18 cellular contexts compared by ENCODE assay signal in the genomic region with DNA sequence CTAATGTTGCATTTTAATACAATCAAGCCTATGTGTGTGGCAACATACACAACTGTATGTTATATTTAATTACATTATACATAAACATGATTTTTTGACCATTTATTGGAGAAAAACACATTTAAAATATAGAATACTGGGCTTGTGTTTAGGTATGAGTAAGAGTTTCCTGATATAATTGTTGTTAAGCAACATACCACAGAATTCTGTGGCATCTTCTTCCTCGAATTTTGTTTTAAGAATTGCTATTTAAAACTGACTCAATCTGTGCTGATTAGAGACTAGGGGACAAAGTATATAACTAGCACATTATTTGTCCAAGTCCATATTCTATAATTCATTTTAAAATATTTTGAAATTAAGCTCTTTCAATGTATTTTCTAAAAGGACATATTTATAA.
A peak's percentile ranks its signal among the peaks of the same experiment; 100 is the strongest.
DNase-seq lines count a peak whose midpoint lies in the region; ATAC-seq and TF ChIP-seq lines count a peak whose summit lies in the region.
"Had no signal": no experiment of that assay in that cellular context is flagged by ENCODE, and none has a peak within 500 bp of the region (broad histone marks: within the 10 kb centered on the region; RNA-seq: fewer than 3 reads in every experiment).

No MANE protein-coding gene starts in this region.

- H3K27me3 Mint-ChIP-seq in HFFc6 (ENCODE audit: insufficient read depth): no peaks in the 10 kb centered on the region; the same call in 1 of the 2 replicates
- H3K27me3 Mint-ChIP-seq in activated CD4-positive, alpha-beta T cell treated with anti-CD3 and anti-CD28 coated beads for 36 hours: peaks cover 3% of the 10 kb centered on the region
- H3K27me3 Mint-ChIP-seq in Calu3 (ENCODE audit: unreplicated experiment): no peaks in the 10 kb centered on the region
- H3K27me3 Mint-ChIP-seq: IgD-negative memory B cell had no signal

- H3K4me3 Mint-ChIP-seq in HFFc6 (no peak overlapping the region), Calu3 (ENCODE audit: low read depth, unreplicated experiment) (no peak overlapping the region)
- H3K4me3 Mint-ChIP-seq in activated CD4-positive, alpha-beta T cell treated with anti-CD3 and anti-CD28 coated beads for 36 hours: no peak overlapping the region
- H3K4me3 Mint-ChIP-seq: IgD-negative memory B cell had no signal

- POLR2A ChIA-PET in activated CD4-positive, alpha-beta T cell treated with anti-CD3 and anti-CD28 coated beads for 36 hours (lab: Charles Lee): no interaction called here

- no peaks in the 10 kb centered on the region for H3K36me3 ChIP-seq in ACC112 (ENCODE audit: insufficient read depth, low read length)
- no peaks in the 10 kb centered on the region for H3K36me3 ChIP-seq in effector memory CD4-positive, alpha-beta T cell (ENCODE audit: control insufficient read depth, insufficient read depth, low read length)
- H3K36me3 ChIP-seq: HAP-1 had no signal

- no peak overlapping the region for H3K4me3 ChIP-seq in ACC112 (ENCODE audit: low read depth, low read length)
- H3K4me3 ChIP-seq in effector memory CD4-positive, alpha-beta T cell (ENCODE audit: insufficient read depth, low read depth, low read length, poor library complexity, severe bottlenecking): no peak overlapping the region
- H3K4me3 ChIP-seq: GM12878, HAP-1 had no signal

- no TSS peak for BruUV-seq in Calu3 (replicated peaks; lab: Mats Ljungman, UMichigan)

- H3K9me3 Mint-ChIP-seq in HFFc6: peaks cover 11% of the 10 kb centered on the region
- H3K9me3 Mint-ChIP-seq in activated CD4-positive, alpha-beta T cell treated with anti-CD3 and anti-CD28 coated beads for 36 hours (ENCODE audit: low read depth): no peaks in the 10 kb centered on the region
- peaks cover 3% of the 10 kb centered on the region for H3K9me3 Mint-ChIP-seq in Calu3 (ENCODE audit: low read depth, unreplicated experiment)

- DNase-seq in HFFc6 (peak; percentile 50), amniotic epithelial cell (ENCODE audit: low read depth) (peak; percentile 47), fibroblast of peridontal ligament (ENCODE audit: extremely low read depth) (peak; percentile 76), kidney tubule cell (ENCODE audit: low spot score) (no peak), Calu3 (no peak)
- DNase-seq in activated CD4-positive, alpha-beta T cell treated with anti-CD3 and anti-CD28 coated beads for 36 hours: no peak
- no peak for DNase-seq in effector memory CD4-positive, alpha-beta T cell
- DNase-seq: 8988T, DMS153, NCI-H1048, NCI-H2107, NCI-H226, NCI-H526 treated with DMSO at 0.1 percent for 48 hours had no signal

- H2AFZ ChIP-seq in ACC112 (ENCODE audit: low read length, unreplicated experiment): no peak overlapping the region

- H3K4me1 ChIP-seq in ACC112 (ENCODE audit: control insufficient read depth, insufficient read depth, low read length, unreplicated experiment): peaks cover 34% of the 10 kb centered on the region
- no peaks in the 10 kb centered on the region for H3K4me1 ChIP-seq in effector memory CD4-positive, alpha-beta T cell (ENCODE audit: control insufficient read depth, insufficient read depth, low read length, poor library complexity, severe bottlenecking)

- H3K9me3 ChIP-seq in effector memory CD4-positive, alpha-beta T cell (ENCODE audit: control insufficient read depth, low read length): no peaks in the 10 kb centered on the region
- H3K9me3 ChIP-seq: HAP-1 had no signal

- peak overlapping the region; percentile 74 for H3K27ac ChIP-seq in ACC112 (ENCODE audit: low read depth, low read length)
- no peak overlapping the region for H3K27ac ChIP-seq in effector memory CD4-positive, alpha-beta T cell (ENCODE audit: insufficient read depth, low read length, poor library complexity, severe bottlenecking)
- H3K27ac ChIP-seq: C4-2B had no signal

- TF ChIP-seq CTCF in HFFc6 (IDR thresholded peaks at IDR 0.05) (no peak), Calu3 (IDR thresholded peaks at IDR 0.05; ENCODE audit: unreplicated experiment) (no peak)

- no peak for ATAC-seq in activated CD4-positive, alpha-beta T cell treated with anti-CD3 and anti-CD28 coated beads for 36 hours
- ATAC-seq: GM12878 had no signal

- H3K4me1 Mint-ChIP-seq in HFFc6 (ENCODE audit: low read depth) (peaks cover 70% of the 10 kb centered on the region), Calu3 (ENCODE audit: low read depth, unreplicated experiment) (peaks cover 9% of the 10 kb centered on the region)
- H3K4me1 Mint-ChIP-seq in activated CD4-positive, alpha-beta T cell treated with anti-CD3 and anti-CD28 coated beads for 36 hours: no peaks in the 10 kb centered on the region
- H3K4me1 Mint-ChIP-seq: IgD-negative memory B cell had no signal

- CTCF ChIA-PET in activated CD4-positive, alpha-beta T cell treated with anti-CD3 and anti-CD28 coated beads for 36 hours (lab: Charles Lee): no interaction called here
- CTCF ChIA-PET in Calu3 (lab: Charles Lee): no interaction called here

- H3K36me3 Mint-ChIP-seq in HFFc6 (ENCODE audit: low read depth): peaks cover 49% of the 10 kb centered on the region
- H3K36me3 Mint-ChIP-seq in activated CD4-positive, alpha-beta T cell treated with anti-CD3 and anti-CD28 coated beads for 36 hours (ENCODE audit: low read depth): no peaks in the 10 kb centered on the region
- no peaks in the 10 kb centered on the region for H3K36me3 Mint-ChIP-seq in Calu3 (ENCODE audit: insufficient read depth, unreplicated experiment)
- H3K36me3 Mint-ChIP-seq: IgD-negative memory B cell had no signal

- no peaks in the 10 kb centered on the region for H3K27me3 ChIP-seq in ACC112 (ENCODE audit: insufficient read depth, low read length)
- H3K27me3 ChIP-seq in effector memory CD4-positive, alpha-beta T cell (replicated peaks; ENCODE audit: control insufficient read depth, insufficient read depth, low read length, poor library complexity, severe bottlenecking): no peaks in the 10 kb centered on the region

- no peaks in the 10 kb centered on the region for H3K79me2 ChIP-seq in ACC112 (ENCODE audit: control insufficient read depth, insufficient read depth, low read length, unreplicated experiment)

- H3K27ac Mint-ChIP-seq in HFFc6: peak overlapping the region; percentile 83; the same call in 1 of the 2 replicates
- H3K27ac Mint-ChIP-seq in activated CD4-positive, alpha-beta T cell treated with anti-CD3 and anti-CD28 coated beads for 36 hours: no peak overlapping the region
- no peak overlapping the region for H3K27ac Mint-ChIP-seq in Calu3 (ENCODE audit: unreplicated experiment)
- H3K27ac Mint-ChIP-seq: IgD-negative memory B cell had no signal

- intact Hi-C loops in activated CD4-positive, alpha-beta T cell treated with anti-CD3 and anti-CD28 coated beads for 36 hours (cut with DNase I, micrococcal nuclease): no loop called here
- intact Hi-C loops in Calu3 (cut with micrococcal nuclease; ENCODE audit: unreplicated experiment): no loop called here

Comparison
In these comparisons a context has a peak if more than half of its experiments do, and no peak if none do; other contexts are left out.
1. DNase-seq: peak in HFFc6 (single experiment), amniotic epithelial cell (single experiment) and fibroblast of peridontal ligament (single experiment); none in activated CD4-positive, alpha-beta T cell treated with anti-CD3 and anti-CD28 coated beads for 36 hours (single experiment), kidney tubule cell (single experiment), Calu3 (single experiment) and effector memory CD4-positive, alpha-beta T cell (0 of 3).